In genomic region chr10:97042081-97042480, GRCh38 we compare ENCODE assay signal across 22 cellular contexts.
A peak's percentile ranks its signal among the peaks of the same experiment; 100 is the strongest.
DNase-seq lines count a peak whose midpoint lies in the region; ATAC-seq and TF ChIP-seq lines count a peak whose summit lies in the region.
"Had no signal": no experiment of that assay in that cellular context is flagged by ENCODE, and none has a peak within 500 bp of the region (broad histone marks: within the 10 kb centered on the region; RNA-seq: fewer than 3 reads in every experiment).

No MANE protein-coding gene starts in this region.

- TF ChIP-seq EP300 in upper lobe of left lung (IDR thresholded peaks at IDR 0.05) = no peak

- POLR2A ChIA-PET in activated naive CD8-positive, alpha-beta T cell treated with anti-CD3 and anti-CD28 coated beads, Interleukin-2, amount 10 ng/mL, durations not matched to agents 7 days and 5 days (lab: Charles Lee) = no interaction called here
- POLR2A ChIA-PET in HEK293 (lab: Yijun Ruan, JAX) = interaction anchor here (0.7 kb wide), 1 partner anchor 143 kb away, joined by 3 read pairs; no protein-coding TSS in a partner anchor

- H3K36me3 ChIP-seq in HEK293 (ENCODE audit: control insufficient read depth in 2 of 2, insufficient read depth in 1 of 2, low read length in 2 of 2) (no peaks in the 10 kb centered on the region), upper lobe of left lung (no peaks in the 10 kb centered on the region)
- H3K36me3 ChIP-seq: BE2C; BLaER1 treated with 17β-estradiol and CSF1 and Interleukin-3, amounts not matched to agents 10 nM and 100 nM had no signal

- no peak for TF ChIP-seq CTCF in HEK293 (tag by site-specific recombination; IDR thresholded peaks at IDR 0.05)
- no peak for TF ChIP-seq CTCF in upper lobe of left lung (IDR thresholded peaks at IDR 0.05)

- peak; percentile 6 for DNase-seq in activated naive CD8-positive, alpha-beta T cell treated with anti-CD3 and anti-CD28 coated beads, Interleukin-2, amount 10 ng/mL, durations not matched to agents 7 days and 5 days
- no peak for DNase-seq in activated naive CD8-positive, alpha-beta T cell treated with anti-CD3 and anti-CD28 coated beads for 36 hours
- DNase-seq in posterior vena cava (ENCODE audit: low spot score) (peak; percentile 18), upper lobe of left lung (no peak)
- DNase-seq: 8988T; ACHN; AML-193; BE2C; CD4-positive, alpha-beta T cell; CD8-positive, alpha-beta memory T cell; DMS 273 treated with DMSO at 0.1 percent for 48 hours; DMS79; EL; GDM1; GOT3; HCEC 1CT had no signal

- no peaks in the 10 kb centered on the region for H3K9me3 Mint-ChIP-seq in activated naive CD8-positive, alpha-beta T cell treated with anti-CD3 and anti-CD28 coated beads, Interleukin-2, amount 10 ng/mL, durations not matched to agents 7 days and 5 days
- no peaks in the 10 kb centered on the region for H3K9me3 Mint-ChIP-seq in activated naive CD8-positive, alpha-beta T cell treated with anti-CD3 and anti-CD28 coated beads for 36 hours
- H3K9me3 Mint-ChIP-seq: CD4-positive, alpha-beta T cell; CD8-positive, alpha-beta memory T cell had no signal

- no peak for ATAC-seq in activated naive CD8-positive, alpha-beta T cell treated with anti-CD3 and anti-CD28 coated beads, Interleukin-2, amount 10 ng/mL, durations not matched to agents 7 days and 5 days (ENCODE audit: low read depth)
- no peak for ATAC-seq in GM21576 (IDR thresholded peaks at IDR 0.05; ENCODE audit: unreplicated experiment)
- no peak for ATAC-seq in upper lobe of left lung (ENCODE audit: low FRiP score in 2 of 2)
- ATAC-seq: A549, GM12878 had no signal

- H3K9me3 ChIP-seq in HEK293 (ENCODE audit: control insufficient read depth, insufficient read depth, low read depth, low read length) (no peaks in the 10 kb centered on the region), upper lobe of left lung (no peaks in the 10 kb centered on the region)
- H3K9me3 ChIP-seq: A549, BE2C had no signal

- peaks cover 10% of the 10 kb centered on the region for H3K4me1 Mint-ChIP-seq in activated naive CD8-positive, alpha-beta T cell treated with anti-CD3 and anti-CD28 coated beads, Interleukin-2, amount 10 ng/mL, durations not matched to agents 7 days and 5 days
- peaks cover 11% of the 10 kb centered on the region for H3K4me1 Mint-ChIP-seq in activated naive CD8-positive, alpha-beta T cell treated with anti-CD3 and anti-CD28 coated beads for 36 hours

- no peaks in the 10 kb centered on the region for H3K36me3 Mint-ChIP-seq in activated naive CD8-positive, alpha-beta T cell treated with anti-CD3 and anti-CD28 coated beads, Interleukin-2, amount 10 ng/mL, durations not matched to agents 7 days and 5 days
- H3K36me3 Mint-ChIP-seq in activated naive CD8-positive, alpha-beta T cell treated with anti-CD3 and anti-CD28 coated beads for 36 hours = no peaks in the 10 kb centered on the region
- H3K36me3 Mint-ChIP-seq: CD14-positive monocyte; CD8-positive, alpha-beta memory T cell had no signal

- no peak for TF ChIP-seq POLR2A in upper lobe of left lung (IDR thresholded peaks at IDR 0.05)

- H3K4me1 ChIP-seq in HEK293 (ENCODE audit: control insufficient read depth, insufficient read depth, low read length) = no peaks in the 10 kb centered on the region
- H3K4me1 ChIP-seq in upper lobe of left lung = peaks cover 6 to 13% (median 11%) of the 10 kb centered on the region in 4 donors
- H3K4me1 ChIP-seq: A549, BE2C had no signal

- intact Hi-C loops in posterior vena cava (cut with DNase I) = no loop called here

- no peaks in the 10 kb centered on the region for H3K27me3 ChIP-seq in upper lobe of left lung
- H3K27me3 ChIP-seq: BE2C; BLaER1 treated with 17β-estradiol and CSF1 and Interleukin-3, amounts not matched to agents 10 nM and 100 nM had no signal

- no peak overlapping the region for H3K4me3 Mint-ChIP-seq in activated naive CD8-positive, alpha-beta T cell treated with anti-CD3 and anti-CD28 coated beads, Interleukin-2, amount 10 ng/mL, durations not matched to agents 7 days and 5 days
- no peak overlapping the region for H3K4me3 Mint-ChIP-seq in activated naive CD8-positive, alpha-beta T cell treated with anti-CD3 and anti-CD28 coated beads for 36 hours
- H3K4me3 Mint-ChIP-seq: CD14-positive monocyte; CD4-positive, alpha-beta T cell; CD8-positive, alpha-beta memory T cell had no signal

- H3K27me3 Mint-ChIP-seq in activated naive CD8-positive, alpha-beta T cell treated with anti-CD3 and anti-CD28 coated beads, Interleukin-2, amount 10 ng/mL, durations not matched to agents 7 days and 5 days = peaks cover 4% of the 10 kb centered on the region
- H3K27me3 Mint-ChIP-seq in activated naive CD8-positive, alpha-beta T cell treated with anti-CD3 and anti-CD28 coated beads for 36 hours = no peaks in the 10 kb centered on the region
- H3K27me3 Mint-ChIP-seq: CD4-positive, alpha-beta T cell had no signal

- no peak overlapping the region for H3K27ac Mint-ChIP-seq in activated naive CD8-positive, alpha-beta T cell treated with anti-CD3 and anti-CD28 coated beads, Interleukin-2, amount 10 ng/mL, durations not matched to agents 7 days and 5 days
- no peak overlapping the region for H3K27ac Mint-ChIP-seq in activated naive CD8-positive, alpha-beta T cell treated with anti-CD3 and anti-CD28 coated beads for 36 hours
- H3K27ac Mint-ChIP-seq: CD4-positive, alpha-beta T cell; CD8-positive, alpha-beta memory T cell had no signal

- CTCF ChIA-PET in HEK293 (lab: Yijun Ruan, JAX) = interaction anchor here (1.2 kb wide), 1 partner anchor 31 kb away, joined by 8 read pairs; no protein-coding TSS in a partner anchor

- no peak overlapping the region for H3K27ac ChIP-seq in HEK293 (ENCODE audit: extremely low read depth, low read depth, low read length)
- no peak overlapping the region for H3K27ac ChIP-seq in upper lobe of left lung
- H3K27ac ChIP-seq: A549; BLaER1 treated with 17β-estradiol and CSF1 and Interleukin-3, amounts not matched to agents 10 nM and 100 nM had no signal

- WGBS in upper lobe of left lung, 2 donors = 90 to 91% methylated on average over 5 of the region's 5 CpGs

- H3K4me3 ChIP-seq in HEK293 (ENCODE audit: low read depth, low read length) = no peak overlapping the region
- H3K4me3 ChIP-seq in upper lobe of left lung = no peak overlapping the region
- H3K4me3 ChIP-seq: A549; BLaER1 treated with 17β-estradiol and CSF1 and Interleukin-3, amounts not matched to agents 10 nM and 100 nM; GM12878 had no signal

TF ChIP-seq in HEK293, 187 proteins besides CTCF, POLR2A, EP300 and RAD21:
- TF ChIP-seq GLIS1 (tag by site-specific recombination; IDR thresholded peaks at IDR 0.05) = peak; percentile 11; the same call in 1 of the 2 replicates
- TF ChIP-seq ZFP3 (tag by site-specific recombination; IDR thresholded peaks at IDR 0.05; ENCODE audit: low read depth) = no peak

Comparison
In these comparisons a context has a peak if more than half of its experiments do, and no peak if none do; other contexts are left out.
1. DNase-seq: peak in activated naive CD8-positive, alpha-beta T cell treated with anti-CD3 and anti-CD28 coated beads, Interleukin-2, amount 10 ng/mL, durations not matched to agents 7 days and 5 days (single experiment) and posterior vena cava (single experiment); none in activated naive CD8-positive, alpha-beta T cell treated with anti-CD3 and anti-CD28 coated beads for 36 hours (single experiment) and upper lobe of left lung (0 of 2).